ENCODE assay signal across 10 cellular contexts in genomic region chr7:67618569-67619543, GRCh38.
DNase-seq lines count a peak whose midpoint lies in the region; ATAC-seq and TF ChIP-seq lines count a peak whose summit lies in the region.
"Had no signal": no experiment of that assay in that cellular context is flagged by ENCODE, and none has a peak within 500 bp of the region (broad histone marks: within the 10 kb centered on the region; RNA-seq: fewer than 3 reads in every experiment).

No MANE protein-coding gene starts in this region.

- H3K27ac Mint-ChIP-seq in HFFc6 = no peak overlapping the region
- H3K27ac Mint-ChIP-seq: activated CD8-positive, alpha-beta memory T cell treated with anti-CD3 and anti-CD28 coated beads, Interleukin-2, amount 10 ng/mL, durations not matched to agents 7 days and 5 days had no signal

- H3K9me3 Mint-ChIP-seq in HFFc6 = peaks cover 13% of the 10 kb centered on the region

- no peaks in the 10 kb centered on the region for H3K36me3 Mint-ChIP-seq in HFFc6 (ENCODE audit: low read depth)
- H3K36me3 Mint-ChIP-seq: activated CD8-positive, alpha-beta memory T cell treated with anti-CD3 and anti-CD28 coated beads, Interleukin-2, amount 10 ng/mL, durations not matched to agents 7 days and 5 days; CD4-positive, alpha-beta memory T cell had no signal

- TF ChIP-seq CTCF in AG10803 (conservative IDR thresholded peaks at IDR 0.05; ENCODE audit: low read length) (no peak), HFFc6 (IDR thresholded peaks at IDR 0.05) (no peak)

- H3K27me3 Mint-ChIP-seq in HFFc6 (ENCODE audit: insufficient read depth) = peaks cover 9% of the 10 kb centered on the region
- H3K27me3 Mint-ChIP-seq: activated CD8-positive, alpha-beta memory T cell treated with anti-CD3 and anti-CD28 coated beads, Interleukin-2, amount 10 ng/mL, durations not matched to agents 7 days and 5 days had no signal

- H3K4me3 Mint-ChIP-seq in HFFc6 = no peak overlapping the region
- H3K4me3 Mint-ChIP-seq: activated CD8-positive, alpha-beta memory T cell treated with anti-CD3 and anti-CD28 coated beads, Interleukin-2, amount 10 ng/mL, durations not matched to agents 7 days and 5 days; CD4-positive, alpha-beta memory T cell had no signal

- H3K4me3 ChIP-seq in AG10803 (ENCODE audit: low read length) = no peak overlapping the region

- peak; percentile 12 for DNase-seq in AG10803 (ENCODE audit: low read depth)
- peak; percentile 33 for DNase-seq in M059J (ENCODE audit: low read depth)
- DNase-seq in SHP77 treated with DMSO at 0.1 percent for 48 hours (lab: John Stamatoyannopoulos, UW) = peak; percentile 45
- DNase-seq in islet precursor cell = peak; percentile 87
- DNase-seq in HFFc6 = no peak
- no peak for DNase-seq in stimulated activated CD4-positive, alpha-beta T cell treated with anti-CD3 and anti-CD28 coated beads, Interleukin-4, amount 100 ng/mL, for 24 hours
- no peak for DNase-seq in CD1c-positive myeloid dendritic cell (ENCODE audit: extremely low spot score)
- DNase-seq: activated CD8-positive, alpha-beta memory T cell treated with anti-CD3 and anti-CD28 coated beads, Interleukin-2, amount 10 ng/mL, durations not matched to agents 7 days and 5 days; CD4-positive, alpha-beta memory T cell had no signal

- ATAC-seq in GM19397 (IDR thresholded peaks at IDR 0.05; ENCODE audit: unreplicated experiment) = no peak
- ATAC-seq: activated CD8-positive, alpha-beta memory T cell treated with anti-CD3 and anti-CD28 coated beads, Interleukin-2, amount 10 ng/mL, durations not matched to agents 7 days and 5 days had no signal

- H3K4me1 Mint-ChIP-seq in HFFc6 (ENCODE audit: low read depth) = no peaks in the 10 kb centered on the region
- H3K4me1 Mint-ChIP-seq: activated CD8-positive, alpha-beta memory T cell treated with anti-CD3 and anti-CD28 coated beads, Interleukin-2, amount 10 ng/mL, durations not matched to agents 7 days and 5 days; CD4-positive, alpha-beta memory T cell had no signal

Comparison
In these comparisons a context has a peak if more than half of its experiments do, and no peak if none do; other contexts are left out.
1. DNase-seq: peak in AG10803 (single experiment), M059J (single experiment), SHP77 treated with DMSO at 0.1 percent for 48 hours (single experiment) and islet precursor cell (single experiment); none in HFFc6 (single experiment), stimulated activated CD4-positive, alpha-beta T cell treated with anti-CD3 and anti-CD28 coated beads, Interleukin-4, amount 100 ng/mL, for 24 hours (single experiment) and CD1c-positive myeloid dendritic cell (single experiment).